18 cellular contexts compared by ENCODE assay signal in the genomic region with DNA sequence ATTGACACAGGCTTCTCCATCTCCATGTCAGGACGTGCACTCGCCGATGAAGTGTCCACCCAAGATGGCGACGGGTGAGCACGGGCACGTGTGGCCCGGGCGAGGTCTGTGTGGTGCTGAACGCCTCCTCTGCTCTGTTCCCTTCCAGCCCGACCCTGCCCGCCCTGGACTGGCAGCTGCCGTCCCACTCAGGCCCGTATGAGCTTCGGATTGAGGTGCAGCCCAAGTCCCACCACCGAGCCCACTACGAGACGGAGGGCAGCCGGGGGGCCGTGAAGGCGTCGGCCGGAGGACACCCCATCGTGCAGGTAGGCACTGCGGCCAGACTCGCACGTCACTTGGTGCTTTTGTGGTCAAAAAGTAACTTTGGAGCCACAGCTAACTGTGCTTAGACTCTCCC. TPM values are rescaled to one million over a fixed set of nuclear protein-coding genes. Genes with fewer than 3 reads are reported as not detected.
A peak's percentile ranks its signal among the peaks of the same experiment; 100 is the strongest.
DNase-seq lines count a peak whose midpoint lies in the region; ATAC-seq, FAIRE-seq and TF ChIP-seq lines count a peak whose summit lies in the region.
"Had no signal": no experiment of that assay in that cellular context is flagged by ENCODE, and none has a peak within 500 bp of the region (broad histone marks: within the 10 kb centered on the region; RNA-seq: fewer than 3 reads in every experiment).

No MANE protein-coding gene starts in this region.

- H2BK20ac ChIP-seq in H1 (ENCODE audit: low read length): no peak overlapping the region

- H3K4me2 ChIP-seq in BLaER1 (peak overlapping the region; percentile 98), H1 (ENCODE audit: insufficient read depth in 1 of 2, low read depth in 2 of 2, low read length in 2 of 2) (no peak overlapping the region), neuronal stem cell (ENCODE audit: insufficient read depth, low read length, poor library complexity, severe bottlenecking) (no peak overlapping the region)
- H3K4me2 ChIP-seq: A549 had no signal

- TF ChIP-seq EP300 in H1 (IDR thresholded peaks at IDR 0.05; ENCODE audit: borderline replicate concordance in 1 of 2, low read depth in 2 of 2, low read length in 2 of 2): no peak

- H3K79me1 ChIP-seq in H1 (ENCODE audit: low read depth, low read length) (peaks cover 3% of the 10 kb centered on the region; the same call in 1 of the 2 replicates), neuronal stem cell (ENCODE audit: low read depth, low read length) (peaks cover 3% of the 10 kb centered on the region)

- H4K5ac ChIP-seq in H1 (ENCODE audit: insufficient read length, low read depth, low read length): no peak overlapping the region

- CTCF ChIA-PET in H1 (lab: Charles Lee; ENCODE audit: partially characterized antibody): no interaction called here

- H3K27me3 ChIP-seq in BLaER1: no peaks in the 10 kb centered on the region; the same call in 1 of the 2 replicates
- H3K27me3 ChIP-seq in H1 (replicated peaks in 1 of 4; ENCODE audit: control insufficient read depth in 3 of 4, extremely low read depth in 1 of 4, insufficient read depth in 3 of 4, low read length in 3 of 4): no peaks in the 10 kb centered on the region
- H3K27me3 ChIP-seq in neuronal stem cell (ENCODE audit: control insufficient read depth in 3 of 3, insufficient read depth in 3 of 3, low read depth in 1 of 3, low read length in 3 of 3): no peaks in the 10 kb centered on the region

- peak overlapping the region; percentile 14; the same call in 1 of the 2 replicates for H4K8ac ChIP-seq in H1 (ENCODE audit: extremely low read depth, insufficient read depth, low read length)
- H4K8ac ChIP-seq in neuronal stem cell (ENCODE audit: low read depth, low read length): no peak overlapping the region

- H2BK15ac ChIP-seq in H1 (ENCODE audit: low read length) (no peak overlapping the region), neuronal stem cell (ENCODE audit: low read length) (no peak overlapping the region)

- POLR2A ChIA-PET in H1 (lab: Charles Lee; ENCODE audit: partially characterized antibody): no interaction called here

- peaks cover 20% of the 10 kb centered on the region; the same call in 1 of the 2 replicates for H3K36me3 ChIP-seq in BLaER1
- H3K36me3 ChIP-seq in H1 (ENCODE audit: control insufficient read depth in 2 of 4, insufficient read depth in 4 of 4, low read length in 3 of 4): no peaks in the 10 kb centered on the region
- no peaks in the 10 kb centered on the region for H3K36me3 ChIP-seq in neuronal stem cell (replicated peaks in 1 of 2; ENCODE audit: control insufficient read depth in 2 of 2, insufficient read depth in 2 of 2, low read length in 2 of 2)

- H3K4ac ChIP-seq in H1 (replicated peaks; ENCODE audit: insufficient read length, low read depth, low read length): no peak overlapping the region
- no peak overlapping the region for H3K4ac ChIP-seq in neuronal stem cell (ENCODE audit: low read length)

- H3K23me2 ChIP-seq in H1 (ENCODE audit: low read depth, low read length): no peaks in the 10 kb centered on the region

- DNase-seq in H1 (ENCODE audit: low read depth in 1 of 2, low spot score in 2 of 2) (no peak), neuronal stem cell (ENCODE audit: low spot score) (no peak)
- DNase-seq: AML-193; Caco-2; Calu3; CD4-positive, alpha-beta T cell; CD8-positive, alpha-beta T cell; DMS79 treated with DMSO at 0.1 percent for 48 hours; GF-D8 had no signal

- 96% methylated on average over 27 of the region's 27 CpGs; no CpG with 5 or more reads in 1 of the 2 experiments for WGBS in H1 (ENCODE audit: extremely low coverage in 1 of 2, insufficient coverage in 1 of 2, insufficient read length in 1 of 2, insufficient replicate concordance in 2 of 2, low coverage in 1 of 2, low lambda C conversion rate in 2 of 2, missing lambda C conversion rate in 1 of 2), 2 experiments
- no CpG with 5 or more reads among the region's 27 CpGs for WGBS in neuronal stem cell (ENCODE audit: extremely low coverage in 2 of 2, insufficient read length in 2 of 2, insufficient replicate concordance in 1 of 2), 2 donors

- H3K79me2 ChIP-seq in H1 (ENCODE audit: control insufficient read depth in 1 of 2, insufficient read depth in 2 of 2, low read length in 2 of 2): no peaks in the 10 kb centered on the region

- 0 out of 2 replicates have a peak overlapping the region, but pooled peaks have one; percentile 52 for H2BK5ac ChIP-seq in H1 (ENCODE audit: low read depth, low read length)
- H2BK5ac ChIP-seq in neuronal stem cell (ENCODE audit: low read length): no peak overlapping the region

- H2AFZ ChIP-seq in H1 (ENCODE audit: low read length) (no peak overlapping the region), neuronal stem cell (ENCODE audit: low read length) (no peak overlapping the region)

- FAIRE-seq in H1 (lab: Jason Lieb, UNC): no peak
- FAIRE-seq: A549, D721Med, G401.6, GM12891 had no signal

- TF ChIP-seq POLR2A in H1 (IDR thresholded peaks at IDR 0.05; ENCODE audit: control extremely low read depth in 1 of 2, low read depth in 2 of 2, low read length in 2 of 2): no peak

- H4K20me1 ChIP-seq in BLaER1 (peaks cover 100% of the 10 kb centered on the region), H1 (replicated peaks in 1 of 2; ENCODE audit: control insufficient read depth in 1 of 2, insufficient read depth in 2 of 2, low read length in 2 of 2) (peaks cover 0 to 2% of the 10 kb centered on the region in 2 experiments)

- H2BK12ac ChIP-seq in H1 (ENCODE audit: low read depth, low read length): no peak overlapping the region
- peak overlapping the region; percentile 22 for H2BK12ac ChIP-seq in neuronal stem cell (ENCODE audit: low read length)

- no peak overlapping the region for H3K14ac ChIP-seq in H1 (ENCODE audit: insufficient read length)
- H3K14ac ChIP-seq in neuronal stem cell (ENCODE audit: low read length): no peak overlapping the region

- H3K9me3 ChIP-seq in BLaER1 (no peaks in the 10 kb centered on the region), H1 (ENCODE audit: insufficient read depth in 2 of 2, low read depth in 1 of 2, low read length in 1 of 2) (no peaks in the 10 kb centered on the region), neuronal stem cell (replicated peaks in 1 of 2; ENCODE audit: control insufficient read depth in 2 of 2, insufficient read depth in 1 of 2, low read depth in 1 of 2, low read length in 2 of 2) (no peaks in the 10 kb centered on the region)
- H3K9me3 ChIP-seq: A549, Caco-2 had no signal

- H3K23ac ChIP-seq in H1 (ENCODE audit: insufficient read length) (no peak overlapping the region), neuronal stem cell (ENCODE audit: low read depth, low read length, poor library complexity) (no peak overlapping the region)

- TF ChIP-seq CTCF in H1 (IDR thresholded peaks at IDR 0.05; ENCODE audit: control extremely low read depth in 1 of 3, insufficient read depth in 1 of 3, low read depth in 1 of 3, low read length in 3 of 3): no peak

- peak overlapping the region; percentile 50 for H3K27ac ChIP-seq in BLaER1
- H3K27ac ChIP-seq in H1 (ENCODE audit: low read depth, low read length): no peak overlapping the region
- H3K27ac ChIP-seq in neuronal stem cell (replicated peaks; ENCODE audit: low read length): no peak overlapping the region
- H3K27ac ChIP-seq: 22Rv1, A549, C4-2B had no signal

- H3K4me1 ChIP-seq in BLaER1: peaks cover 99% of the 10 kb centered on the region
- H3K4me1 ChIP-seq in H1 (replicated peaks in 1 of 4; ENCODE audit: control insufficient read depth in 3 of 4, insufficient read depth in 4 of 4, low read length in 3 of 4): no peaks in the 10 kb centered on the region
- H3K4me1 ChIP-seq in neuronal stem cell (ENCODE audit: control insufficient read depth in 2 of 2, insufficient read depth in 1 of 2, low read depth in 1 of 2, low read length in 2 of 2): peaks cover 0 to 2% of the 10 kb centered on the region in 2 donors
- H3K4me1 ChIP-seq: A549, Caco-2 had no signal

- no peak overlapping the region for H2BK120ac ChIP-seq in H1 (replicated peaks; ENCODE audit: low read depth, low read length)
- H2BK120ac ChIP-seq in neuronal stem cell (ENCODE audit: low read depth, low read length): no peak overlapping the region

- no peak overlapping the region for H3K18ac ChIP-seq in H1 (ENCODE audit: extremely low read depth, low read length)
- H3K18ac ChIP-seq in neuronal stem cell (ENCODE audit: low read length): peak overlapping the region; percentile 64

- TF ChIP-seq RAD21 in H1 (IDR thresholded peaks at IDR 0.05 in 1 of 2, conservative IDR thresholded peaks at IDR 0.05 in 1 of 2; ENCODE audit: low read depth in 2 of 2, low read length in 2 of 2): no peak

- no peak overlapping the region for H2AK5ac ChIP-seq in H1 (ENCODE audit: low read depth, low read length)
- H2AK5ac ChIP-seq in neuronal stem cell (ENCODE audit: low read depth, low read length): peak overlapping the region; percentile 70

- no peak for ATAC-seq in HG03354 (IDR thresholded peaks at IDR 0.05; ENCODE audit: poor library complexity, severe bottlenecking, unreplicated experiment)
- no peak for ATAC-seq in HG03135 (IDR thresholded peaks at IDR 0.05; ENCODE audit: unreplicated experiment)
- ATAC-seq: A549; CD8-positive, alpha-beta T cell had no signal

- no peak overlapping the region for H3K4me3 ChIP-seq in BLaER1
- H3K4me3 ChIP-seq in H1 (ENCODE audit: extremely low read depth in 1 of 4, insufficient read depth in 2 of 4, low read depth in 3 of 4, low read length in 4 of 4): no peak overlapping the region
- no peak overlapping the region for H3K4me3 ChIP-seq in neuronal stem cell (ENCODE audit: low read length in 2 of 2)
- H3K4me3 ChIP-seq: A549 had no signal

- H3K9ac ChIP-seq in BLaER1 (no peak overlapping the region), H1 (replicated peaks in 1 of 4; ENCODE audit: extremely low read depth in 1 of 4, low read depth in 3 of 4, low read length in 3 of 4) (no peak overlapping the region), neuronal stem cell (ENCODE audit: low read depth, low read length, poor library complexity) (no peak overlapping the region)

- H3K56ac ChIP-seq in H1 (replicated peaks; ENCODE audit: insufficient read length, low read depth, low read length): no peak overlapping the region

- H4K91ac ChIP-seq in H1 (replicated peaks; ENCODE audit: insufficient read length, low read length) (no peak overlapping the region), neuronal stem cell (ENCODE audit: low read depth, low read length, poor library complexity) (peak overlapping the region; percentile 72)

TF ChIP-seq in H1, 55 proteins besides CTCF, POLR2A, EP300 and RAD21 (continues in another document):
- TF ChIP-seq SUZ12 (IDR thresholded peaks at IDR 0.05; ENCODE audit: low read length): no peak

RNA-seq across cellular contexts. Expression of a gene that starts 37.7 kb away (rescaled TPM):
- 6.6 and 6.8 TPM in 2 replicates for total RNA-seq in H1 (2021; fragmentation: NEBNext Ultra II Directional; extraction: Animal tissue kit (Norgen Biotek cat#: 25700))
- polyA plus RNA-seq in H1 (2011; rRNA removed): 2.0 and 3.2 TPM in 2 replicates
- 1.4 TPM for polyA plus RNA-seq in H1 (2011; cell fraction: cytosol; rRNA removed)
- polyA plus RNA-seq in H1 (2011; cell fraction: nucleus; rRNA removed): 4.2 TPM
- 4.8 to 6.0 TPM (median 5.5 TPM) in 4 replicates for polyA plus RNA-seq in H1 (2012, experiment 1 of 2)
- 4.5 TPM for polyA plus RNA-seq in H1 (2012, experiment 2 of 2)
- polyA plus RNA-seq in H1 (2013, experiment 1 of 2): 3.5 TPM
- 3.6 TPM for polyA plus RNA-seq in H1 (2013, experiment 2 of 2)
- 2.4 and 2.8 TPM in 2 replicates for polyA minus RNA-seq in H1 (2011; rRNA and poly(A)+ RNA removed)
- 7.3 TPM for polyA minus RNA-seq in H1 (2011; cell fraction: cytosol; rRNA and poly(A)+ RNA removed)
- polyA minus RNA-seq in H1 (2011; cell fraction: nucleus; rRNA and poly(A)+ RNA removed): 8.7 TPM
- polyA plus RNA-seq in neuronal stem cell (2013, experiment 1 of 2): 4.7 TPM
- polyA plus RNA-seq in neuronal stem cell (2013, experiment 2 of 2): 5.2 TPM
